8 cellular contexts compared by ENCODE assay signal in genomic region chr14:21454843-21455550, GRCh38. TPM values are rescaled to one million over a fixed set of nuclear protein-coding genes. Genes with fewer than 3 reads are reported as not detected.
DNase-seq lines count a peak whose midpoint lies in the region; ATAC-seq lines count a peak whose summit lies in the region.

No MANE protein-coding gene starts in this region.

- DNase-seq in NT2/D1 (ENCODE audit: low read depth, low spot score) (no peak), GOT3 (lab: John Stamatoyannopoulos, UW) (no peak), COLO829 (ENCODE audit: low spot score) (no peak)
- peak in 5 of 9 donors; percentile 10 to 63 (median 17) for DNase-seq in naive thymus-derived CD4-positive, alpha-beta T cell

- H3K4me1 ChIP-seq in NT2/D1 (ENCODE audit: insufficient read depth, insufficient read length) (no peaks in the 10 kb centered on the region), duodenal mucosa (ENCODE audit: control insufficient read depth in 1 of 2, insufficient read depth in 2 of 2, low read length in 2 of 2) (peaks cover 8 to 20% of the 10 kb centered on the region in 2 donors)
- peaks cover 20 to 21% of the 10 kb centered on the region in 2 donors for H3K4me1 ChIP-seq in naive thymus-derived CD4-positive, alpha-beta T cell (ENCODE audit: control insufficient read depth in 2 of 2, insufficient read depth in 2 of 2, low read length in 2 of 2)

- H3K9me3 Mint-ChIP-seq in naive thymus-derived CD4-positive, alpha-beta T cell, result no peaks in the 10 kb centered on the region

- no peak for ATAC-seq in naive thymus-derived CD4-positive, alpha-beta T cell
- ATAC-seq in HG03521 (IDR thresholded peaks at IDR 0.05; ENCODE audit: unreplicated experiment) (no peak), HG03045 (IDR thresholded peaks at IDR 0.05; ENCODE audit: unreplicated experiment) (no peak)

- H3K27me3 Mint-ChIP-seq in naive thymus-derived CD4-positive, alpha-beta T cell, result no peaks in the 10 kb centered on the region

- peaks cover 23 to 59% (median 52%) of the 10 kb centered on the region in 7 donors for H3K4me1 Mint-ChIP-seq in naive thymus-derived CD4-positive, alpha-beta T cell

- CTCF ChIA-PET in naive thymus-derived CD4-positive, alpha-beta T cell (lab: Charles Lee), result interaction anchor here (0.8 to 2.4 kb wide), 3 partner anchors 14 to 101 kb away, joined by 4 to 18 read pairs (median 4); no protein-coding TSS in a partner anchor

- H3K27ac Mint-ChIP-seq in naive thymus-derived CD4-positive, alpha-beta T cell, result peak overlapping the region; percentile 96 to 100 (median 99)

- H3K4me3 ChIP-seq in GM08714 (ENCODE audit: low read length), result peak overlapping the region; percentile 97
- H3K4me3 ChIP-seq in NT2/D1 (ENCODE audit: insufficient read length, low read depth), result peak overlapping the region; percentile 76
- peak overlapping the region; percentile 89 to 97 for H3K4me3 ChIP-seq in duodenal mucosa (ENCODE audit: low read depth in 1 of 2, low read length in 2 of 2)
- H3K4me3 ChIP-seq in naive thymus-derived CD4-positive, alpha-beta T cell (ENCODE audit: low read length), result peak overlapping the region; percentile 91

- H3K27me3 ChIP-seq in NT2/D1 (ENCODE audit: insufficient read depth, insufficient read length) (no peaks in the 10 kb centered on the region), duodenal mucosa (ENCODE audit: control insufficient read depth in 1 of 2, insufficient read depth in 2 of 2, low read length in 2 of 2) (no peaks in the 10 kb centered on the region)
- no peaks in the 10 kb centered on the region for H3K27me3 ChIP-seq in naive thymus-derived CD4-positive, alpha-beta T cell (ENCODE audit: control insufficient read depth in 2 of 2, insufficient read depth in 2 of 2, low read length in 2 of 2)

- H3K9ac ChIP-seq in NT2/D1 (ENCODE audit: insufficient read length, low read depth), result peak overlapping the region; percentile 91
- peak overlapping the region; percentile 83 to 89 for H3K9ac ChIP-seq in duodenal mucosa (ENCODE audit: low read depth in 1 of 2, low read length in 2 of 2)

- POLR2A ChIA-PET in naive thymus-derived CD4-positive, alpha-beta T cell (lab: Charles Lee), result interaction anchor here (0.5 to 5.6 kb wide), 10 partner anchors 8 to 71 kb away, joined by 3 to 123 read pairs (median 8); partner anchors contain the start of genes METTL3, RAB2B, SUPT16H and TOX4

- H3K36me3 ChIP-seq in NT2/D1 (ENCODE audit: insufficient read depth, insufficient read length, low read length), result peaks cover 21% of the 10 kb centered on the region
- peaks cover 0 to 3% of the 10 kb centered on the region in 2 donors for H3K36me3 ChIP-seq in duodenal mucosa (ENCODE audit: control insufficient read depth in 1 of 2, insufficient read depth in 2 of 2, low read length in 2 of 2)
- H3K36me3 ChIP-seq in naive thymus-derived CD4-positive, alpha-beta T cell (ENCODE audit: control insufficient read depth in 2 of 3, insufficient read depth in 3 of 3, low read length in 3 of 3), result peaks cover 0 to 10% (median 0%) of the 10 kb centered on the region in 3 experiments

- H3K4me3 Mint-ChIP-seq in naive thymus-derived CD4-positive, alpha-beta T cell, result peak overlapping the region; percentile 89 to 100 (median 98)

- H3K36me3 Mint-ChIP-seq in naive thymus-derived CD4-positive, alpha-beta T cell, result peaks cover 0 to 29% (median 9%) of the 10 kb centered on the region in 5 donors

- no peaks in the 10 kb centered on the region for H3K9me3 ChIP-seq in NT2/D1 (ENCODE audit: insufficient read depth, low read length)
- H3K9me3 ChIP-seq in duodenal mucosa (ENCODE audit: control insufficient read depth in 1 of 2, low read length in 2 of 2), result no peaks in the 10 kb centered on the region
- no peaks in the 10 kb centered on the region for H3K9me3 ChIP-seq in naive thymus-derived CD4-positive, alpha-beta T cell (ENCODE audit: control insufficient read depth in 2 of 3, low read length in 3 of 3)

- no peak overlapping the region for H3K27ac ChIP-seq in duodenal mucosa (ENCODE audit: low read depth, low read length)
- peak overlapping the region; percentile 87 for H3K27ac ChIP-seq in naive thymus-derived CD4-positive, alpha-beta T cell (ENCODE audit: low read depth, low read length)

- intact Hi-C loops in naive thymus-derived CD4-positive, alpha-beta T cell (cut with micrococcal nuclease), result loop anchor here (5.0 to 10.0 kb wide), 6 partner anchors 260 to 1470 kb away; partner anchors contain the start of genes APEX1 (in 1 of the 2), DAD1 (in 1 of the 2), OSGEP (in 1 of the 2) and OXA1L (in 1 of the 2)

RNA-seq across cellular contexts. Expression of gene CHD8, which starts 0.9 kb away (rescaled TPM):
- 100 to 1,000 TPM; 125 to 143 (median 133) TPM for total RNA-seq in naive thymus-derived CD4-positive, alpha-beta T cell
- 10 to 100 TPM; 39.3 to 50.4 TPM for polyA plus RNA-seq in naive thymus-derived CD4-positive, alpha-beta T cell

RNA-seq across cellular contexts. Expression of gene RAB2B, which starts 21.8 kb away (rescaled TPM):
- 10 to 100 TPM; 26.6 to 32.8 (median 30.5) TPM for total RNA-seq in naive thymus-derived CD4-positive, alpha-beta T cell
- polyA plus RNA-seq in naive thymus-derived CD4-positive, alpha-beta T cell, result 1 to 10 TPM; 5.6 to 9.9 TPM

RNA-seq across cellular contexts. Expression of gene TOX4, which starts 22.0 kb away (rescaled TPM):
- 100 to 1,000 TPM in 1 of 5 experiments, 10 to 100 TPM in 4; 78.5 to 116 (median 86.5) TPM for total RNA-seq in naive thymus-derived CD4-positive, alpha-beta T cell
- 10 to 100 TPM; 70.5 to 98.3 TPM for polyA plus RNA-seq in naive thymus-derived CD4-positive, alpha-beta T cell

RNA-seq across cellular contexts. Expression of gene METTL3, which starts 56.1 kb away (rescaled TPM):
- 100 to 1,000 TPM in 2 of 5 experiments, 10 to 100 TPM in 3; 43.6 to 108 (median 75.3) TPM for total RNA-seq in naive thymus-derived CD4-positive, alpha-beta T cell
- 10 to 100 TPM; 17.6 to 26.3 TPM for polyA plus RNA-seq in naive thymus-derived CD4-positive, alpha-beta T cell

Comparison
In these comparisons a context has a peak if more than half of its experiments do, and no peak if none do; other contexts are left out.
1. DNase-seq: peak in naive thymus-derived CD4-positive, alpha-beta T cell (5 of 9); none in NT2/D1 (single experiment), GOT3 (single experiment) and COLO829 (single experiment).
2. Peak in every context shown above with its lines, with median percentiles within 50 percentile points of each other: H3K4me3 ChIP-seq.